26 cellular contexts compared by ENCODE assay signal in the genomic region with DNA sequence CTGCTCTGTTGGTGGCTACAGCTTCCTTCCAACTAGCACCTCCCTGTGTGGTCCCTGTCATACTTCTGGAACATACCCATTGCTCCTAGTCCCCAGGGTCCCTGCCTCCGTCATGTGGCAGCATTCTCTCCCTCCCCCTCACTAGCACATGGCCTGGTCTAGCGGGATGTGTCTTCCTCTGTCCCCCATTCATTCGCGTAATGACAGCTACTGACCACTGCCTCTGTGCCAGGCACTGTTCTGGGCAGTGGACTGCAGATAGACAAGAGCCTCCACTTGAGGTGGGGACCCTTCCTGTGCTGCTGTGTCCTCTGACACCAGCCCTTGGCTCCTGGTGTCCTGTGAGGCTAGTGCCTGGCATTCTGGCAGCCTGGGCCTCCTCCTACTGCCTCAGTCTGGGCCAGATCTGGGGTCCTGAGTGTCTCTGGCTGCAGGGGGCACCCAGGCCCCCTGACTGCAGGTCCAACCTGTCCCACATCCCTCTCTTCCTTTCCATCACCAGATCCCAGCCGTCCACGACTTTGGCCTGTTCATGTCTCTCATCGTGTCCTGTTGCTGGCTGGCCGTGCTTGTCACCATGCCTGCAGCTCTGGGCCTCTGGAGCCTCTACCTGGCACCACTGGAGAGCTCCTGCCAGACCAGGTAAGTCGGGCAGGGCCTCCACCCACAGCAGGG. TPM values are rescaled to one million over a fixed set of nuclear protein-coding genes. Genes with fewer than 3 reads are reported as not detected.
DNase-seq lines count a peak whose midpoint lies in the region; ATAC-seq and TF ChIP-seq lines count a peak whose summit lies in the region.
"Had no signal": no experiment of that assay in that cellular context is flagged by ENCODE, and none has a peak within 500 bp of the region (broad histone marks: within the 10 kb centered on the region; RNA-seq: fewer than 3 reads in every experiment).

No MANE protein-coding gene starts in this region.

- no peak overlapping the region for H3K27ac Mint-ChIP-seq in activated T-cell treated with anti-CD3 and anti-CD28 coated beads, Interleukin-2, amount 50 U/mL, for 24 hours
- H3K27ac Mint-ChIP-seq: B cell had no signal

- H3K27me3 Mint-ChIP-seq in activated T-cell treated with anti-CD3 and anti-CD28 coated beads, Interleukin-2, amount 50 U/mL, for 24 hours: peaks cover 6% of the 10 kb centered on the region

- H3K27me3 ChIP-seq in WERI-Rb-1 (ENCODE audit: insufficient read depth, low read depth, severe bottlenecking) (no peaks in the 10 kb centered on the region), left lung (no peaks in the 10 kb centered on the region), sigmoid colon (no peaks in the 10 kb centered on the region), SJCRH30 (no peaks in the 10 kb centered on the region)
- H3K27me3 ChIP-seq: MG63, SJSA1 had no signal

- H3K4me3 ChIP-seq in WERI-Rb-1 (ENCODE audit: low read depth, low read length) (no peak overlapping the region), left lung (no peak overlapping the region), sigmoid colon (no peak overlapping the region), SJCRH30 (no peak overlapping the region)
- H3K4me3 ChIP-seq: MG63, SJSA1 had no signal

- H3K27ac ChIP-seq in WERI-Rb-1 (no peak overlapping the region), left lung (no peak overlapping the region), sigmoid colon (no peak overlapping the region), SJCRH30 (no peak overlapping the region)
- H3K27ac ChIP-seq: 22Rv1, C4-2B, SJSA1 had no signal

- TF ChIP-seq CTCF in WERI-Rb-1 (IDR thresholded peaks at IDR 0.05; ENCODE audit: low read depth, low read length): no peak
- TF ChIP-seq CTCF in left lung (IDR thresholded peaks at IDR 0.05): no peak
- TF ChIP-seq CTCF in sigmoid colon (IDR thresholded peaks at IDR 0.05): no peak

- intact Hi-C loops in left lung (cut with DNase I) (no loop called here), sigmoid colon (cut with DNase I) (no loop called here)

- H3K9me3 Mint-ChIP-seq in activated T-cell treated with anti-CD3 and anti-CD28 coated beads, Interleukin-2, amount 50 U/mL, for 24 hours: peaks cover 11% of the 10 kb centered on the region

- TF ChIP-seq EP300 in sigmoid colon (IDR thresholded peaks at IDR 0.05): no peak

- TF ChIP-seq POLR2A in sigmoid colon (IDR thresholded peaks at IDR 0.05): no peak

- WGBS in sigmoid colon, 2 donors: 81 to 86% methylated on average over 9 of the region's 9 CpGs

- no peak for ATAC-seq in left lung
- ATAC-seq: PC-3, Right ventricle myocardium inferior had no signal

- H3K4me1 Mint-ChIP-seq in activated T-cell treated with anti-CD3 and anti-CD28 coated beads, Interleukin-2, amount 50 U/mL, for 24 hours (ENCODE audit: low read depth): no peaks in the 10 kb centered on the region
- H3K4me1 Mint-ChIP-seq: B cell; CD8-positive, alpha-beta memory T cell had no signal

- no peaks in the 10 kb centered on the region for H3K9me3 ChIP-seq in WERI-Rb-1 (ENCODE audit: severe bottlenecking)
- H3K9me3 ChIP-seq in left lung: peaks cover 0 to 9% of the 10 kb centered on the region in 2 donors
- H3K9me3 ChIP-seq in sigmoid colon: no peaks in the 10 kb centered on the region
- H3K9me3 ChIP-seq in SJCRH30 (replicated peaks): no peaks in the 10 kb centered on the region
- H3K9me3 ChIP-seq: MG63, SJSA1 had no signal

- peaks cover 84% of the 10 kb centered on the region for H3K36me3 ChIP-seq in WERI-Rb-1
- H3K36me3 ChIP-seq in left lung: no peaks in the 10 kb centered on the region
- H3K36me3 ChIP-seq in sigmoid colon: no peaks in the 10 kb centered on the region
- H3K36me3 ChIP-seq in SJCRH30: no peaks in the 10 kb centered on the region
- H3K36me3 ChIP-seq: MG63, SJSA1 had no signal

- H3K36me3 Mint-ChIP-seq in activated T-cell treated with anti-CD3 and anti-CD28 coated beads, Interleukin-2, amount 50 U/mL, for 24 hours (ENCODE audit: low read depth): no peaks in the 10 kb centered on the region

- H3K4me3 Mint-ChIP-seq in activated T-cell treated with anti-CD3 and anti-CD28 coated beads, Interleukin-2, amount 50 U/mL, for 24 hours: no peak overlapping the region
- H3K4me3 Mint-ChIP-seq: B cell; CD8-positive, alpha-beta memory T cell; H9 had no signal

- DNase-seq in activated T-cell treated with anti-CD3 and anti-CD28 coated beads, Interleukin-2, amount 50 U/mL, for 24 hours: peak; percentile 2
- no peak for DNase-seq in activated T-cell treated with anti-CD3 and anti-CD28 coated beads, Interleukin-2, amount 50 U/mL, for 48 hours
- DNase-seq in WERI-Rb-1 (peak; percentile 4), left lung (peak; percentile 4 to 36), sigmoid colon (peak; percentile 57), SJCRH30 (no peak), anterior cingulate cortex (lab: John Stamatoyannopoulos, UW) (no peak), NCI-H82 (lab: John Stamatoyannopoulos, UW) (no peak)
- DNase-seq: CD8-positive, alpha-beta memory T cell; DMS 273 treated with DMSO at 0.1 percent for 48 hours; DMS79 treated with DMSO at 0.1 percent for 48 hours; GF-D8; H9; KG1; MG63; NCI-H2029; NCI-H446; NCI-H524 treated with DMSO at 0.1 percent for 48 hours; NCI-H774; NK-92 treated with Interleukin-12 subunit alpha and Interleukin-12 subunit beta, amount 100 ng/mL, for 24 hours; PC-3 had no signal

- H3K4me1 ChIP-seq in left lung (no peaks in the 10 kb centered on the region), sigmoid colon (no peaks in the 10 kb centered on the region), SJCRH30 (no peaks in the 10 kb centered on the region)
- H3K4me1 ChIP-seq: SJSA1 had no signal

RNA-seq across cellular contexts. Expression of gene DISP3, which starts 38.1 kb away (rescaled TPM):
- under 1 TPM; 0.05 to 0.12 TPM for total RNA-seq in left lung
- total RNA-seq in sigmoid colon: under 1 TPM in 2 of 4 donors, not detected in 2; under 0.01 to 0.28 TPM
- under 1 TPM in 1 of 3 donors, not detected in 2; 0.16 TPM for polyA plus RNA-seq in sigmoid colon
- total RNA-seq in SJCRH30 (2014; rRNA removed; shearing (Covaris generic)): 1.9 and 2.1 TPM in 2 replicates
- total RNA-seq: SJSA1 had no signal

Comparison
In these comparisons a context has a peak if more than half of its experiments do, and no peak if none do; other contexts are left out.
1. DNase-seq: peak in activated T-cell treated with anti-CD3 and anti-CD28 coated beads, Interleukin-2, amount 50 U/mL, for 24 hours (single experiment), WERI-Rb-1 (single experiment), left lung (2 of 2) and sigmoid colon (single experiment); none in activated T-cell treated with anti-CD3 and anti-CD28 coated beads, Interleukin-2, amount 50 U/mL, for 48 hours (0 of 2), SJCRH30 (0 of 2), anterior cingulate cortex (0 of 58) and NCI-H82 (single experiment).